Comparison of ENCODE assay signal across 26 cellular contexts in the genomic region with DNA sequence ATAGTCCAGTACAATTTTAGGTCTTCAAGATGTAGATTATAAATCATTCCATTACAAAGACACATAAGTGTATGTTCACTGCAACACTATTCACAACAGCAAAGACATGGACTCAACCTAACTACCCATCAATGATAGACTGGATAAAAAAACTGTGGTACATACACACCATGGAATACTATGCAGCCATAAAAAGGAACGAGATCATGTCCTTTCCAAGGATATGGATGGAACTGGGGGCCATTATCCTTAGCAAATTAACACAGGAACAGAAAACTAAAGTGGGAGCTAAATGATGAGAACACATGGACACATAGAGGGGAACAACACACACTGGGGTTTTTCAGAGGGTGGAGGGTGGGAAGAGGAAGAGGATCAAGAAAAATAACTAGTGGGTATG. TPM values are rescaled to one million over a fixed set of nuclear protein-coding genes. Genes with fewer than 3 reads are reported as not detected.
DNase-seq lines count a peak whose midpoint lies in the region; ATAC-seq, FAIRE-seq and TF ChIP-seq lines count a peak whose summit lies in the region.
"Had no signal": no experiment of that assay in that cellular context is flagged by ENCODE, and none has a peak within 500 bp of the region (broad histone marks: within the 10 kb centered on the region; RNA-seq: fewer than 3 reads in every experiment).

No MANE protein-coding gene starts in this region.

- in situ Hi-C loops in HepG2 (cut with HindIII; ENCODE audit: extremely low pct_ligation_motif_present, low pct_unique_long_range_greater_than_20kb), result no loop called here

- POLR2A ChIA-PET in HepG2 (lab: Yijun Ruan, JAX) (no interaction called here), HEK293 (lab: Yijun Ruan, JAX) (no interaction called here)

- TF ChIP-seq POLR2A in HepG2 (IDR thresholded peaks at IDR 0.05; ENCODE audit: insufficient read depth in 1 of 2, low read depth in 2 of 2, low read length in 2 of 2) (no peak), right lobe of liver (IDR thresholded peaks at IDR 0.05) (no peak)

- H3K27me3 Mint-ChIP-seq in endodermal cell (ENCODE audit: insufficient read depth) (no peaks in the 10 kb centered on the region), progenitor cell of endocrine pancreas (no peaks in the 10 kb centered on the region)
- H3K27me3 Mint-ChIP-seq: CD4-positive, CD25-positive, alpha-beta regulatory T cell had no signal

- no peak overlapping the region for H3K9ac ChIP-seq in HepG2 (ENCODE audit: insufficient read depth, low read depth, low read length)
- no peak overlapping the region for H3K9ac ChIP-seq in endodermal cell (ENCODE audit: extremely low read depth, low read length, poor library complexity, severe bottlenecking)
- H3K9ac ChIP-seq: BLaER1 had no signal

- H2AFZ ChIP-seq in HepG2 (ENCODE audit: low read length), result no peak overlapping the region

- CTCF ChIA-PET in HepG2 (lab: Yijun Ruan, JAX; ENCODE audit: low intra/inter-chr PET ratio, low total read pairs), result no interaction called here
- CTCF ChIA-PET in HEK293 (lab: Yijun Ruan, JAX), result interaction anchor here (0.7 to 1.1 kb wide), 4 partner anchors 11 to 15 kb away, joined by 3 to 4 read pairs (median 4); no protein-coding TSS in a partner anchor

- no peaks in the 10 kb centered on the region for H3K27me3 ChIP-seq in HepG2 (ENCODE audit: control insufficient read depth in 1 of 2, insufficient read depth in 2 of 2, low read length in 2 of 2)
- H3K27me3 ChIP-seq in right lobe of liver, result no peaks in the 10 kb centered on the region
- no peaks in the 10 kb centered on the region for H3K27me3 ChIP-seq in endodermal cell (ENCODE audit: control insufficient read depth, insufficient read depth, low read length, poor library complexity, severe bottlenecking)
- H3K27me3 ChIP-seq: BE2C, BLaER1 had no signal

- H3K27ac ChIP-seq in HepG2 (ENCODE audit: extremely low read length, insufficient read depth, low read length) (no peak overlapping the region), right lobe of liver (no peak overlapping the region), HEK293 (ENCODE audit: extremely low read depth, low read depth, low read length) (no peak overlapping the region), endodermal cell (ENCODE audit: low read depth, low read length) (no peak overlapping the region)
- H3K27ac ChIP-seq: 22Rv1, A549, BLaER1 had no signal

- peaks cover 13% of the 10 kb centered on the region for H3K36me3 Mint-ChIP-seq in endodermal cell (ENCODE audit: low read depth)
- H3K36me3 Mint-ChIP-seq in progenitor cell of endocrine pancreas (ENCODE audit: insufficient read depth), result peaks cover 23% of the 10 kb centered on the region

- ATAC-seq in HepG2 (no peak), right lobe of liver (no peak), left ventricle myocardium superior (no peak)
- ATAC-seq: A549; CD8-positive, alpha-beta T cell; GM12878 had no signal

- no peak overlapping the region for H3K4me2 ChIP-seq in HepG2 (ENCODE audit: low read depth, low read length)
- H3K4me2 ChIP-seq: A549, BLaER1 had no signal

- peaks cover 23% of the 10 kb centered on the region for H3K9me3 Mint-ChIP-seq in endodermal cell
- peaks cover 20% of the 10 kb centered on the region for H3K9me3 Mint-ChIP-seq in progenitor cell of endocrine pancreas (ENCODE audit: low read depth)
- H3K9me3 Mint-ChIP-seq: CD4-positive, CD25-positive, alpha-beta regulatory T cell; CD8-positive, alpha-beta T cell had no signal

- FAIRE-seq in HepG2 (lab: Jason Lieb, UNC), result no peak
- FAIRE-seq: A549, GM12878, GM12892 had no signal

- H3K4me1 ChIP-seq in HepG2 (ENCODE audit: insufficient read depth, low read length), result peaks cover 69% of the 10 kb centered on the region
- H3K4me1 ChIP-seq in right lobe of liver, result no peaks in the 10 kb centered on the region
- H3K4me1 ChIP-seq in HEK293 (ENCODE audit: control insufficient read depth, insufficient read depth, low read length), result no peaks in the 10 kb centered on the region
- peaks cover 6% of the 10 kb centered on the region for H3K4me1 ChIP-seq in endodermal cell (ENCODE audit: control insufficient read depth, insufficient read depth, low read length)
- H3K4me1 ChIP-seq: BE2C had no signal

- H3K4me3 ChIP-seq in HepG2 (replicated peaks in 1 of 3; ENCODE audit: insufficient read depth in 1 of 3, low read depth in 2 of 3, low read length in 3 of 3) (no peak overlapping the region), right lobe of liver (no peak overlapping the region), HEK293 (ENCODE audit: low read depth, low read length) (no peak overlapping the region), endodermal cell (ENCODE audit: low read length) (peak overlapping the region; percentile 70)
- H3K4me3 ChIP-seq: A549, BLaER1, GM12878 had no signal

- peaks cover 11% of the 10 kb centered on the region for H3K9me3 ChIP-seq in HepG2 (ENCODE audit: low read length)
- no peaks in the 10 kb centered on the region for H3K9me3 ChIP-seq in right lobe of liver
- H3K9me3 ChIP-seq in HEK293 (ENCODE audit: control insufficient read depth, insufficient read depth, low read depth, low read length), result no peaks in the 10 kb centered on the region
- H3K9me3 ChIP-seq in endodermal cell (ENCODE audit: control insufficient read depth, low read length), result peaks cover 25% of the 10 kb centered on the region
- H3K9me3 ChIP-seq: A549, BE2C had no signal

- H3K36me3 ChIP-seq in HepG2 (replicated peaks in 1 of 2; ENCODE audit: control insufficient read depth in 1 of 2, insufficient read depth in 2 of 2, low read length in 2 of 2) (no peaks in the 10 kb centered on the region), right lobe of liver (no peaks in the 10 kb centered on the region), HEK293 (ENCODE audit: control insufficient read depth in 2 of 2, insufficient read depth in 1 of 2, low read length in 2 of 2) (peaks cover 0 to 5% of the 10 kb centered on the region in 2 experiments; a peak in 1 of 3 replicates), endodermal cell (ENCODE audit: control insufficient read depth, insufficient read depth, low read length) (peaks cover 15% of the 10 kb centered on the region)
- H3K36me3 ChIP-seq: BE2C had no signal

- no peak for TF ChIP-seq RAD21 in HepG2 (CRISPR knock-in tag; IDR thresholded peaks at IDR 0.05)

- intact Hi-C loops in HepG2 (cut with micrococcal nuclease; ENCODE audit: unreplicated experiment), result loop anchor here (10.0 kb wide), 1 partner anchor 292 kb away; no protein-coding TSS in a partner anchor
- intact Hi-C loops in right lobe of liver (cut with DNase I), result no loop called here
- intact Hi-C loops in left ventricle myocardium superior (cut with micrococcal nuclease), result no loop called here

- WGBS in HepG2 (ENCODE audit: low lambda C conversion rate), result 95% methylated on average over 1 of the region's 1 CpG
- WGBS in right lobe of liver (ENCODE audit: insufficient coverage, low coverage, low lambda C conversion rate, missing lambda C conversion rate), result 75% methylated on average over 1 of the region's 1 CpG
- WGBS in endodermal cell (ENCODE audit: insufficient coverage in 1 of 2, insufficient read length in 1 of 2), 2 experiments, result 86 to 91% methylated on average over 1 of the region's 1 CpG

- H3K4me1 Mint-ChIP-seq in endodermal cell (peaks cover 17% of the 10 kb centered on the region), progenitor cell of endocrine pancreas (ENCODE audit: low read depth) (peaks cover 27% of the 10 kb centered on the region)

- TF ChIP-seq CTCF in HepG2 (CRISPR knock-in tag; IDR thresholded peaks at IDR 0.05) (no peak), right lobe of liver (IDR thresholded peaks at IDR 0.05) (no peak), HEK293 (tag by site-specific recombination; IDR thresholded peaks at IDR 0.05) (no peak), endodermal cell (conservative IDR thresholded peaks at IDR 0.05) (no peak), progenitor cell of endocrine pancreas (IDR thresholded peaks at IDR 0.05; ENCODE audit: unreplicated experiment) (no peak)

- no peak for DNase-seq in HepG2 (ENCODE audit: low spot score)
- DNase-seq in right lobe of liver, result no peak
- no peak for DNase-seq in endodermal cell
- DNase-seq in progenitor cell of endocrine pancreas (ENCODE audit: low spot score, unreplicated experiment), result no peak
- DNase-seq in effector CD8-positive, alpha-beta T cell (lab: John Stamatoyannopoulos, UW), result no peak
- DNase-seq in left ventricle myocardium superior, result no peak
- no peak for DNase-seq in effector CD4-positive, alpha-beta T cell
- DNase-seq: AML-193; BE2C; C1 segment of cervical spinal cord; CD4-positive, CD25-positive, alpha-beta regulatory T cell; CD8-positive, alpha-beta T cell; DMS 273 treated with DMSO at 0.1 percent for 48 hours; DMS153; DMS53; DMS79; DND-41; EL; GDM1 had no signal

- H3K79me2 ChIP-seq in HepG2 (ENCODE audit: insufficient read depth, low read length), result no peaks in the 10 kb centered on the region

- H3K4me3 Mint-ChIP-seq in endodermal cell, result no peak overlapping the region
- H3K4me3 Mint-ChIP-seq in progenitor cell of endocrine pancreas (ENCODE audit: low read depth), result no peak overlapping the region
- H3K4me3 Mint-ChIP-seq: CD14-positive monocyte; CD4-positive, CD25-positive, alpha-beta regulatory T cell; CD8-positive, alpha-beta T cell had no signal

- H3K27ac Mint-ChIP-seq in endodermal cell (no peak overlapping the region), progenitor cell of endocrine pancreas (peak overlapping the region; percentile 59)
- H3K27ac Mint-ChIP-seq: CD14-positive monocyte; CD4-positive, CD25-positive, alpha-beta regulatory T cell; CD8-positive, alpha-beta T cell had no signal

- TF ChIP-seq EP300 in HepG2 (IDR thresholded peaks at IDR 0.05; ENCODE audit: low read depth in 2 of 2, low read length in 2 of 2), result no peak
- no peak for TF ChIP-seq EP300 in HepG2 (CRISPR knock-in tag; IDR thresholded peaks at IDR 0.05; ENCODE audit: borderline replicate concordance)

- no peaks in the 10 kb centered on the region for H4K20me1 ChIP-seq in HepG2 (ENCODE audit: insufficient read depth, low read length)
- H4K20me1 ChIP-seq: BLaER1 had no signal

- no TSS peak for BruUV-seq in HepG2 (replicated peaks; lab: Mats Ljungman, UMichigan)

RNA-seq across cellular contexts. Expression of a gene that starts 6.3 kb away (rescaled TPM):
- total RNA-seq in HepG2 (2016; rRNA removed; fragmentation: Illumina TruSeq; extraction: Trizol), result 17.2 and 25.2 TPM in 2 replicates
- total RNA-seq in HepG2 (2016; cell fraction: cytosol; rRNA removed; fragmentation: Illumina TruSeq; extraction: Trizol; ENCODE audit: low read depth), result 6.0 and 8.2 TPM in 2 replicates
- 18.1 and 25.5 TPM in 2 replicates for total RNA-seq in HepG2 (2016; cell fraction: insoluble cytoplasmic fraction; rRNA removed; fragmentation: Illumina TruSeq; extraction: Trizol)
- 10.8 and 11.0 TPM in 2 replicates for total RNA-seq in HepG2 (2016; cell fraction: membrane; rRNA removed; fragmentation: Illumina TruSeq; extraction: Trizol)
- total RNA-seq in HepG2 (2016; cell fraction: nucleus; rRNA removed; fragmentation: Illumina TruSeq; extraction: Trizol), result 11.3 and 12.1 TPM in 2 replicates
- polyA plus RNA-seq in HepG2 (2011; rRNA removed), result 4.7 and 5.5 TPM in 2 replicates
- polyA plus RNA-seq in HepG2 (2011; cell fraction: cytosol; rRNA removed), result 4.0 and 5.2 TPM in 2 replicates
- 1.7 and 2.3 TPM in 2 replicates for polyA plus RNA-seq in HepG2 (2011; cell fraction: nucleus; rRNA removed)
- 7.0 and 7.1 TPM in 2 replicates for polyA plus RNA-seq in HepG2 (2012)
- polyA plus RNA-seq in HepG2 (2016; cell fraction: cytosol; fragmentation: Illumina TruSeq; extraction: Trizol; ENCODE audit: low read depth), result 2.7 and 3.5 TPM in 2 replicates
- polyA plus RNA-seq in HepG2 (2016; cell fraction: insoluble cytoplasmic fraction; fragmentation: Illumina TruSeq; extraction: Trizol; ENCODE audit: low read depth), result 19.5 and 22.1 TPM in 2 replicates
- 5.7 and 6.9 TPM in 2 replicates for polyA plus RNA-seq in HepG2 (2016; cell fraction: membrane; fragmentation: Illumina TruSeq; extraction: Trizol; ENCODE audit: low read depth)
- 6.8 and 8.1 TPM in 2 replicates for polyA plus RNA-seq in HepG2 (2016; cell fraction: nucleus; fragmentation: Illumina TruSeq; extraction: Trizol; ENCODE audit: insufficient read depth, low read depth)
- polyA minus RNA-seq in HepG2 (2011; rRNA and poly(A)+ RNA removed; ENCODE audit: low replicate concordance), result 4.5 and 10.4 TPM in 2 replicates
- 2.9 and 3.2 TPM in 2 replicates for polyA minus RNA-seq in HepG2 (2011; cell fraction: cytosol; rRNA and poly(A)+ RNA removed)
- polyA minus RNA-seq in HepG2 (2011; cell fraction: nucleus; rRNA and poly(A)+ RNA removed), result 10.2 and 10.3 TPM in 2 replicates
- 1 to 10 TPM; 4.0 to 6.3 (median 4.9) TPM for total RNA-seq in right lobe of liver
- total RNA-seq in endodermal cell, result 1 to 10 TPM; 7.1 to 8.9 TPM
- polyA plus RNA-seq in endodermal cell (2013, experiment 1 of 2), result 11.9 TPM
- polyA plus RNA-seq in endodermal cell (2013, experiment 2 of 2), result 10.5 TPM
- 7.1 and 7.5 TPM in 2 replicates for total RNA-seq in progenitor cell of endocrine pancreas
- total RNA-seq in left ventricle myocardium superior, result 19.2 TPM

RNA-seq across cellular contexts. Expression of a gene that starts 6.3 kb away (rescaled TPM):
- 22.3 and 24.2 TPM in 2 replicates for total RNA-seq in HepG2 (2016; rRNA removed; fragmentation: Illumina TruSeq; extraction: Trizol)
- total RNA-seq in HepG2 (2016; cell fraction: cytosol; rRNA removed; fragmentation: Illumina TruSeq; extraction: Trizol; ENCODE audit: low read depth), result 8.5 and 9.3 TPM in 2 replicates
- total RNA-seq in HepG2 (2016; cell fraction: insoluble cytoplasmic fraction; rRNA removed; fragmentation: Illumina TruSeq; extraction: Trizol), result 22.7 and 26.6 TPM in 2 replicates
- 19.1 and 19.6 TPM in 2 replicates for total RNA-seq in HepG2 (2016; cell fraction: membrane; rRNA removed; fragmentation: Illumina TruSeq; extraction: Trizol)
- total RNA-seq in HepG2 (2016; cell fraction: nucleus; rRNA removed; fragmentation: Illumina TruSeq; extraction: Trizol), result 13.8 and 19.9 TPM in 2 replicates
- polyA plus RNA-seq in HepG2 (2011; rRNA removed), result 6.4 and 8.2 TPM in 2 replicates
- polyA plus RNA-seq in HepG2 (2011; cell fraction: cytosol; rRNA removed), result 5.0 and 5.5 TPM in 2 replicates
- 3.4 and 3.8 TPM in 2 replicates for polyA plus RNA-seq in HepG2 (2011; cell fraction: nucleus; rRNA removed)
- polyA plus RNA-seq in HepG2 (2012), result 7.6 and 8.7 TPM in 2 replicates
- polyA plus RNA-seq in HepG2 (2016; cell fraction: cytosol; fragmentation: Illumina TruSeq; extraction: Trizol; ENCODE audit: low read depth), result 5.1 and 6.2 TPM in 2 replicates
- polyA plus RNA-seq in HepG2 (2016; cell fraction: insoluble cytoplasmic fraction; fragmentation: Illumina TruSeq; extraction: Trizol; ENCODE audit: low read depth), result 18.4 and 18.9 TPM in 2 replicates
- 9.0 and 9.9 TPM in 2 replicates for polyA plus RNA-seq in HepG2 (2016; cell fraction: membrane; fragmentation: Illumina TruSeq; extraction: Trizol; ENCODE audit: low read depth)
- polyA plus RNA-seq in HepG2 (2016; cell fraction: nucleus; fragmentation: Illumina TruSeq; extraction: Trizol; ENCODE audit: insufficient read depth, low read depth), result 11.0 and 15.2 TPM in 2 replicates
- 12.6 and 15.4 TPM in 2 replicates for polyA minus RNA-seq in HepG2 (2011; rRNA and poly(A)+ RNA removed; ENCODE audit: low replicate concordance)
- polyA minus RNA-seq in HepG2 (2011; cell fraction: cytosol; rRNA and poly(A)+ RNA removed), result 5.0 and 5.5 TPM in 2 replicates
- polyA minus RNA-seq in HepG2 (2011; cell fraction: nucleus; rRNA and poly(A)+ RNA removed), result 18.9 and 19.0 TPM in 2 replicates
- 1 to 10 TPM; 6.0 to 8.8 (median 7.8) TPM for total RNA-seq in right lobe of liver
- 10 to 100 TPM; 10.8 to 12.7 TPM for total RNA-seq in endodermal cell
- polyA plus RNA-seq in endodermal cell (2013, experiment 1 of 2), result 14.8 TPM
- 13.9 TPM for polyA plus RNA-seq in endodermal cell (2013, experiment 2 of 2)
- 17.2 and 18.3 TPM in 2 replicates for total RNA-seq in progenitor cell of endocrine pancreas
- total RNA-seq in left ventricle myocardium superior, result 21.2 TPM
